Comparison of ENCODE assay signal across 4 cellular contexts in the genomic region with DNA sequence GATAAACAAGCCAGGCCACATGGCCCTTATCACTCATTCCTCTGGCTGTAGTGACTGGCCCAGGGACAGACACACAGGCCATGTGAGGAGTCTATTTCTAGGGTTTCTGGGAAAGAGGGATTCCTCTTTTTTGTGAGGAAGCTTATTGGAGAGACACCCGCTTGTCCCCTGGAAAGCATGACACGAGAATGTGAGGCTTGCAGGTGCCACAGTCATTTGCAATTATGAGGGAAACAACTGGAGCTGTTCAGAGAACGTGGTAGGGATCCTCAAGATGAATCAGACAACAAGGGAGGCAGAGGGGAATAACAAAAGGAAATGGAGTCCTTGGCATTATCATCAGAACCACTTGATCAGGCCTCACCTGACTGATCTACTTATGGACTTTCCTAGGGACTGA.
"Had no signal": no experiment of that assay in that cellular context is flagged by ENCODE, and none has a peak within 500 bp of the region (broad histone marks: within the 10 kb centered on the region; RNA-seq: fewer than 3 reads in every experiment).

No MANE protein-coding gene starts in this region.

- H3K4me3 Mint-ChIP-seq: GM23338, H9 had no signal

- H3K27ac Mint-ChIP-seq: GM23338, H9 had no signal

- H3K4me3 ChIP-seq: GM23338 had no signal

- DNase-seq: H9, HCEC 1CT, IMR-90 had no signal

- H3K9me3 Mint-ChIP-seq: GM23338, H9 had no signal
